Comparison of ENCODE assay signal across 1 cellular context in genomic region chr19:55660991-55661390, GRCh38.
TF ChIP-seq lines count a peak whose summit lies in the region.

No MANE protein-coding gene starts in this region.

TF ChIP-seq in K562, 482 proteins besides CTCF, POLR2A, EP300 and RAD21:
- TF ChIP-seq ZNF143 (CRISPR knock-in tag; IDR thresholded peaks at IDR 0.05) (no peak), ZZZ3 (IDR thresholded peaks at IDR 0.05) (no peak), ZC3H4 (CRISPR knock-in tag; IDR thresholded peaks at IDR 0.05; ENCODE audit: borderline replicate concordance) (no peak), RBFOX2 (IDR thresholded peaks at IDR 0.05; ENCODE audit: low read depth, low read length) (0 out of 2 replicates have a peak, but pooled peaks have one; percentile 16)
